In genomic region chr6:73129653-73130443, GRCh38 we compare ENCODE assay signal across 8 cellular contexts.
DNase-seq lines count a peak whose midpoint lies in the region; ATAC-seq and TF ChIP-seq lines count a peak whose summit lies in the region.

No MANE protein-coding gene starts in this region.

- no peak overlapping the region for H3K4me3 ChIP-seq in A673 (ENCODE audit: low read depth, low read length, poor library complexity, severe bottlenecking)
- H3K4me3 ChIP-seq in WI38 (ENCODE audit: low read depth, low read length) = no peak overlapping the region
- H3K4me3 ChIP-seq in mammary epithelial cell (replicated peaks in 1 of 3; ENCODE audit: insufficient read depth in 1 of 3, low read depth in 2 of 3, low read length in 3 of 3) = no peak overlapping the region
- H3K4me3 ChIP-seq in kidney epithelial cell (ENCODE audit: low read depth, low read length) = no peak overlapping the region

- 9% methylated on average over 12 of the region's 14 CpGs for WGBS in mammary epithelial cell (ENCODE audit: low coverage, missing lambda C conversion rate)

- H3K27ac ChIP-seq in A673 (ENCODE audit: low read depth, low read length, poor library complexity, severe bottlenecking) (no peak overlapping the region), mammary epithelial cell (ENCODE audit: insufficient read depth, low read depth, low read length) (no peak overlapping the region)

- no peaks in the 10 kb centered on the region for H3K36me3 ChIP-seq in A673 (ENCODE audit: insufficient read depth, low read length, poor library complexity, severe bottlenecking)
- no peaks in the 10 kb centered on the region for H3K36me3 ChIP-seq in mammary epithelial cell (ENCODE audit: insufficient read depth, low read length)
- no peaks in the 10 kb centered on the region for H3K36me3 ChIP-seq in kidney epithelial cell (ENCODE audit: control insufficient read depth, insufficient read depth, low read length)

- H3K9me3 ChIP-seq in A673 (ENCODE audit: low read depth, low read length, poor library complexity, severe bottlenecking) = no peaks in the 10 kb centered on the region
- no peaks in the 10 kb centered on the region for H3K9me3 ChIP-seq in mammary epithelial cell (replicated peaks; ENCODE audit: insufficient read depth, low read length)

- no peaks in the 10 kb centered on the region for H3K79me2 ChIP-seq in mammary epithelial cell (ENCODE audit: insufficient read depth, low read length)

- intact Hi-C loops in A673 (cut with micrococcal nuclease; ENCODE audit: unreplicated experiment) = loop anchor here (1.0 to 10.0 kb wide), 6 partner anchors 52 to 718 kb away; no protein-coding TSS in a partner anchor
- intact Hi-C loops in mammary epithelial cell (cut with micrococcal nuclease) = loop anchor here (1.0 to 2.0 kb wide), 8 partner anchors 51 to 718 kb away; partner anchors contain the start of gene KCNQ5

- TF ChIP-seq CTCF in A673 (conservative IDR thresholded peaks at IDR 0.05; ENCODE audit: low read depth, low read length) (peak; percentile 99), WI38 (IDR thresholded peaks at IDR 0.05; ENCODE audit: low read depth, low read length) (peak; percentile 99), mammary epithelial cell (conservative IDR thresholded peaks at IDR 0.05 in 1 of 2, IDR thresholded peaks at IDR 0.05 in 1 of 2; ENCODE audit: extremely low read depth in 1 of 2, insufficient read depth in 1 of 2, low read depth in 1 of 2, low read length in 2 of 2) (peak; percentile 100), kidney epithelial cell (IDR thresholded peaks at IDR 0.05; ENCODE audit: insufficient read depth, low read length, poor library complexity, severe bottlenecking) (peak; percentile 99)

- H3K9ac ChIP-seq in mammary epithelial cell (ENCODE audit: insufficient read depth, low read length) = no peak overlapping the region

- H3K27me3 ChIP-seq in A673 (replicated peaks; ENCODE audit: insufficient read depth, low read depth, low read length, poor library complexity) (no peaks in the 10 kb centered on the region), mammary epithelial cell (ENCODE audit: insufficient read depth, low read length) (no peaks in the 10 kb centered on the region), kidney epithelial cell (ENCODE audit: control insufficient read depth, insufficient read depth, low read length) (no peaks in the 10 kb centered on the region)

- no peaks in the 10 kb centered on the region for H4K20me1 ChIP-seq in mammary epithelial cell (ENCODE audit: insufficient read depth, low read length)

- dilution Hi-C loops in mammary epithelial cell (cut with HindIII; ENCODE audit: low sequenced_read_pairs) = loop anchor here (5.0 kb wide), 2 partner anchors 52 to 503 kb away; no protein-coding TSS in a partner anchor

- DNase-seq in A673 (ENCODE audit: low spot score) = peak; percentile 93
- peak; percentile 78 for DNase-seq in NCI-H2029 treated with DMSO at 0.1 percent for 48 hours (lab: John Stamatoyannopoulos, UW)
- peak; percentile 83 for DNase-seq in mammary epithelial cell
- DNase-seq in kidney epithelial cell (ENCODE audit: low read depth) = peak; percentile 34
- peak; percentile 88 to 90 for DNase-seq in stimulated activated CD4-positive, alpha-beta T cell treated with anti-CD3 and anti-CD28 coated beads, Interleukin-2, amount 100 ng/mL, for 24 hours

- peak; percentile 94 for ATAC-seq in GM18502 (IDR thresholded peaks at IDR 0.05; ENCODE audit: poor library complexity, unreplicated experiment)
- ATAC-seq in HG02885 (IDR thresholded peaks at IDR 0.05; ENCODE audit: poor library complexity, unreplicated experiment) = peak; percentile 94

- CTCF ChIA-PET in A673 (lab: Charles Lee) = interaction anchor here (0.6 to 2.3 kb wide), 6 partner anchors 505 to 718 kb away, joined by 3 to 19 read pairs (median 4); no protein-coding TSS in a partner anchor
- CTCF ChIA-PET in mammary epithelial cell (lab: Charles Lee; ENCODE audit: low non-redundant PET) = interaction anchor here (0.6 to 1.3 kb wide), 3 partner anchors 222 to 517 kb away, joined by 4 to 22 read pairs (median 5); no protein-coding TSS in a partner anchor

- in situ Hi-C loops in mammary epithelial cell (cut with MboI; ENCODE audit: low sequenced_read_pairs in 2 of 2) = loop anchor here (10.0 kb wide), 2 partner anchors 505 to 515 kb away; partner anchors contain the start of gene KCNQ5 (in 1 of the 2)

- BruUV-seq in A673 (replicated peaks; lab: Mats Ljungman, UMichigan) = no TSS peak
- BruUV-seq in mammary epithelial cell (replicated peaks; lab: Mats Ljungman, UMichigan) = no TSS peak

- peaks cover 25% of the 10 kb centered on the region for H3K4me1 ChIP-seq in A673 (ENCODE audit: insufficient read depth, low read length, poor library complexity, severe bottlenecking)
- peaks cover 18% of the 10 kb centered on the region for H3K4me1 ChIP-seq in mammary epithelial cell (ENCODE audit: insufficient read depth, low read length)

- H2AFZ ChIP-seq in mammary epithelial cell (ENCODE audit: low read depth, low read length) = peak overlapping the region; percentile 36

- H3K4me2 ChIP-seq in mammary epithelial cell (ENCODE audit: insufficient read depth, low read depth, low read length) = peak overlapping the region; percentile 4

- POLR2A ChIA-PET in A673 (lab: Charles Lee; ENCODE audit: low non-redundant PET) = no interaction called here

Comparison
In these comparisons a context has a peak if more than half of its experiments do, and no peak if none do; other contexts are left out.
1. DNase-seq: peak in every context shown above with its lines; median percentile 93 in A673; 89 in stimulated activated CD4-positive, alpha-beta T cell treated with anti-CD3 and anti-CD28 coated beads, Interleukin-2, amount 100 ng/mL, for 24 hours; 83 in mammary epithelial cell; 78 in NCI-H2029 treated with DMSO at 0.1 percent for 48 hours; 34 in kidney epithelial cell.